ENCODE assay signal across 8 cellular contexts in the genomic region with DNA sequence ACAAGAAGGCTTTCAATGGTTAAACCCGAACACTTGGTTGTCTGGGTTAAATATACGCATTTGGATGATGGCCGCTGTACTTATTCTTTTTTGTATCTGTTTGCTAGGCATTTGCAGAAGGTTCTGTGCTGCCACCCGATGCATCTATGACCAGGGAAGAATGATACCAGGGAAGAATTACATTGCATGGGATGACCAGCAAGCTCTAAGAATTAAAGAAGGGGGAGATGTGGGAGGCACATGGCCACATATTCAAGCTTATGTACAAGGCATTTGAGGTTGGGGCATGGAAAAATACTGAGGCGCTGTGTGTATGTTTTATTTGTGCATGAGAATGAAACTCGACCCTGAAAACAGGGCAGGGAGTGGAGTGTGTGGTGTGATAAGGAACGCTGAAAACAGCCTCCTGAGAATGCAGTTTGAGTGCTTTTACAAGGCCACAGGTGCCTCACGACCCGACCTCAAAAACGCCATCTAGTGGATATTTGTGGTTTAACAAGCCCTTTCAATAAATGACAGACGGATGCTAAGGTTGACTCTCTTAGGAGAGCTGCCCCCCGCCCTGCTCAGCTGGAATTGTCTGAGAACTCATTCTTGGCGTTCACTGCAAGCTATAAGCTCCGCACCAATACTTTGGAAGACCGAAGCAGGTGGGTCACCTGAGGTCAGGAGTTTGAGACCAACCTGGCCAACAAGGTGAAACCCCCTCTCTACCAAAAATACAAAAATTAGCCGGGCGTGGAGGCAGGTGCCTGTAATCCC. TPM values are rescaled to one million over a fixed set of nuclear protein-coding genes. Genes with fewer than 3 reads are reported as not detected.
DNase-seq lines count a peak whose midpoint lies in the region; ATAC-seq and TF ChIP-seq lines count a peak whose summit lies in the region.
"Not testable (repeated sequence)": the region's sequence is repeated elsewhere in the genome, so short reads cannot be mapped to it uniquely, and the experiment has no call there.

No MANE protein-coding gene starts in this region.

- intact Hi-C loops in HCT116 (cut with micrococcal nuclease) (loop anchor here (5.0 kb wide), 2 partner anchors 113 to 223 kb away; no protein-coding TSS in a partner anchor), OCI-LY7 (cut with micrococcal nuclease; ENCODE audit: unreplicated experiment) (loop anchor here (5.0 kb wide), 1 partner anchor 223 kb away; no protein-coding TSS in a partner anchor)
- intact Hi-C loops in transverse colon (cut with DNase I; ENCODE audit: low total_unique reads), result not testable (repeated sequence)

- not testable (repeated sequence) for H3K56ac ChIP-seq in mesendoderm (ENCODE audit: low read length)

- ATAC-seq in HCT116, result peak; percentile 99

- TF ChIP-seq CTCF in HCT116 (IDR thresholded peaks at IDR 0.05 in 2 of 3, conservative IDR thresholded peaks at IDR 0.05 in 1 of 3; ENCODE audit: borderline replicate concordance in 1 of 3, insufficient read depth in 1 of 3, low read depth in 2 of 3, low read length in 2 of 3), result peak; percentile 34 to 63 (median 60); a peak in 4 of 6 replicates
- peak; percentile 75 for TF ChIP-seq CTCF in OCI-LY7 (conservative IDR thresholded peaks at IDR 0.05; ENCODE audit: low read length)
- TF ChIP-seq CTCF in epithelial cell of proximal tubule (conservative IDR thresholded peaks at IDR 0.05; ENCODE audit: low read depth, low read length), result peak; percentile 59
- TF ChIP-seq CTCF in transverse colon (IDR thresholded peaks at IDR 0.05), result peak; percentile 53 to 84 (median 71)

- not testable (repeated sequence) for H2AK5ac ChIP-seq in mesendoderm (ENCODE audit: low read length)

- H4K8ac ChIP-seq in mesendoderm (ENCODE audit: low read depth, low read length), result not testable (repeated sequence)

- H3K9me2 ChIP-seq in HCT116 (ENCODE audit: insufficient read depth); OCI-LY7 (ENCODE audit: insufficient read depth, low read length): not testable (repeated sequence)

- H3K4me2 ChIP-seq in HCT116 (ENCODE audit: low read length), result peak overlapping the region; percentile 26
- 0 out of 2 replicates have a peak overlapping the region, but pooled peaks have one; percentile 25 for H3K4me2 ChIP-seq in OCI-LY7 (ENCODE audit: low read length)
- H3K4me2 ChIP-seq in mesendoderm (ENCODE audit: low read length), result not testable (repeated sequence)

- H3K9me3 ChIP-seq in HCT116 (ENCODE audit: control insufficient read depth in 1 of 2, insufficient read depth in 1 of 2, low read depth in 1 of 2, low read length in 2 of 2); transverse colon: not testable (repeated sequence)
- 0 out of 2 replicates have a peak, but pooled peaks cover 11% of the 10 kb centered on the region for H3K9me3 ChIP-seq in OCI-LY7 (ENCODE audit: low read length)

- not testable (repeated sequence) for H3K23ac ChIP-seq in mesendoderm (ENCODE audit: low read length)

- TF ChIP-seq RAD21 in HCT116 (IDR thresholded peaks at IDR 0.05; ENCODE audit: low read depth), result peak; percentile 71

- not testable (repeated sequence) for H2BK120ac ChIP-seq in mesendoderm (ENCODE audit: low read depth, low read length)

- H4K20me1 ChIP-seq in HCT116 (ENCODE audit: insufficient read depth); OCI-LY7 (ENCODE audit: insufficient read depth, low read length): not testable (repeated sequence)

- not testable (repeated sequence) for TF ChIP-seq POLR2A in HCT116 (IDR thresholded peaks at IDR 0.05; ENCODE audit: borderline replicate concordance, extremely low read depth, insufficient read depth, insufficient read length); transverse colon (IDR thresholded peaks at IDR 0.05)

- not testable (repeated sequence) for BruUV-seq in HCT116 (replicated peaks; lab: Mats Ljungman, UMichigan); OCI-LY7 (replicated peaks; lab: Mats Ljungman, UMichigan)

- H2BK15ac ChIP-seq in mesendoderm (replicated peaks; ENCODE audit: low read depth), result not testable (repeated sequence)

- in situ Hi-C loops in transverse colon (cut with MboI; ENCODE audit: low pct_ligation_motif_present in 1 of 4, low pct_unique_long_range_greater_than_20kb in 1 of 4, low sequenced_read_pairs in 3 of 4), result not testable (repeated sequence)

- H3K79me1 ChIP-seq in mesendoderm (ENCODE audit: low read length), result not testable (repeated sequence)

- not testable (repeated sequence) for H2BK5ac ChIP-seq in mesendoderm (ENCODE audit: low read length)

- not testable (repeated sequence) for H3K27ac ChIP-seq in HCT116 (ENCODE audit: low read depth, low read length); OCI-LY7 (ENCODE audit: low read depth, low read length, poor library complexity, severe bottlenecking); mesendoderm (ENCODE audit: low read depth, low read length)
- peak overlapping the region in 2 of 4 donors; percentile 39 to 42 for H3K27ac ChIP-seq in transverse colon

- H3K4ac ChIP-seq in mesendoderm (ENCODE audit: low read depth, low read length), result not testable (repeated sequence)

- H3K9ac ChIP-seq in HCT116 (ENCODE audit: low read length); mesendoderm (ENCODE audit: low read length): not testable (repeated sequence)

- not testable (repeated sequence) for H4K5ac ChIP-seq in mesendoderm (ENCODE audit: low read length)

- not testable (repeated sequence) for H3K36me3 ChIP-seq in HCT116 (ENCODE audit: control insufficient read depth in 1 of 2, insufficient read depth in 2 of 2, low read length in 2 of 2); OCI-LY7 (ENCODE audit: insufficient read depth, low read length); mesendoderm (ENCODE audit: control insufficient read depth, insufficient read depth, low read length); transverse colon

- DNase-seq in ELR (ENCODE audit: low read depth) (peak; percentile 68), NCI-H1092 (lab: John Stamatoyannopoulos, UW) (peak; percentile 78), OCI-LY7 (ENCODE audit: low spot score) (peak; percentile 69), mesendoderm (peak; percentile 86), transverse colon (peak; percentile 32)
- DNase-seq in HCT116 (ENCODE audit: low read depth, low spot score); epithelial cell of proximal tubule (ENCODE audit: low read depth): not testable (repeated sequence)
- peak; percentile 38 for DNase-seq in activated T-cell treated with anti-CD3 and anti-CD28 coated beads, Interleukin-2, amount 50 U/mL, for 1 hour

- TF ChIP-seq EP300 in transverse colon (IDR thresholded peaks at IDR 0.05; ENCODE audit: low read depth), result not testable (repeated sequence)

- H3K4me1 ChIP-seq in HCT116 (ENCODE audit: control insufficient read depth in 1 of 2, insufficient read depth in 2 of 2, low read length in 2 of 2); OCI-LY7 (ENCODE audit: insufficient read depth, low read length, poor library complexity, severe bottlenecking); mesendoderm (ENCODE audit: control insufficient read depth, low read depth, low read length); transverse colon: not testable (repeated sequence)

- peak overlapping the region; percentile 64 for H2AFZ ChIP-seq in HCT116 (ENCODE audit: low read depth, low read length, poor library complexity, severe bottlenecking)
- H2AFZ ChIP-seq in OCI-LY7 (ENCODE audit: low read length), result not testable (repeated sequence)

- not testable (repeated sequence) for H3K18ac ChIP-seq in mesendoderm (ENCODE audit: low read length)

- H3K79me2 ChIP-seq in HCT116 (ENCODE audit: insufficient read depth, low read length); OCI-LY7 (ENCODE audit: insufficient read depth, low read depth, low read length); mesendoderm (ENCODE audit: control insufficient read depth, insufficient read depth, low read length): not testable (repeated sequence)

- POLR2A ChIA-PET in HCT116 (lab: Charles Lee), result interaction anchor here (1.0 to 2.3 kb wide), 3 partner anchors 11 to 23 kb away, joined by 3 to 11 read pairs (median 6); a partner anchor contains a TSS
- POLR2A ChIA-PET in OCI-LY7 (lab: Charles Lee), result not testable (repeated sequence)

- WGBS in mesendoderm (ENCODE audit: extremely low coverage, insufficient coverage, low lambda C conversion rate), result no CpG with 5 or more reads among the region's 17 CpGs
- 16 to 28% methylated on average over 5 to 17 of the region's 17 CpGs for WGBS in transverse colon (ENCODE audit: low coverage in 1 of 2), 2 donors

- RAD21 ChIA-PET in HCT116 (lab: Charles Lee; ENCODE audit: low non-redundant PET in 1 of 2, low total read pairs in 2 of 2, uncharacterized antibody in 2 of 2, unreplicated experiment in 2 of 2), result interaction anchor here (0.7 to 2.2 kb wide), 5 partner anchors 11 to 115 kb away, joined by 4 to 10 read pairs (median 7); a partner anchor contains a TSS

- H3K4me3 ChIP-seq in HCT116 (replicated peaks in 1 of 2; ENCODE audit: low read depth in 1 of 2, low read length in 2 of 2); OCI-LY7 (ENCODE audit: low read depth, low read length, poor library complexity, severe bottlenecking); epithelial cell of proximal tubule (ENCODE audit: low read depth, low read length); mesendoderm (ENCODE audit: low read length); transverse colon: not testable (repeated sequence)

- CTCF ChIA-PET in HCT116 (lab: Charles Lee), result interaction anchor here (0.9 to 2.7 kb wide), 10 partner anchors 9 to 242 kb away, joined by 3 to 31 read pairs (median 4); a partner anchor contains a TSS
- CTCF ChIA-PET in OCI-LY7 (lab: Charles Lee; ENCODE audit: unreplicated experiment), result not testable (repeated sequence)

- H3K27me3 ChIP-seq in HCT116 (ENCODE audit: insufficient read depth, low read length); mesendoderm (ENCODE audit: insufficient read depth, low read length, poor library complexity); transverse colon: not testable (repeated sequence)

RNA-seq across cellular contexts. Expression of a gene that starts 10.8 kb away (rescaled TPM):
- total RNA-seq in HCT116 (2021; ENCODE audit: unreplicated experiment), result 36.1 TPM
- polyA plus RNA-seq in HCT116 (2012), result 13.7 and 15.6 TPM in 2 replicates
- total RNA-seq in OCI-LY7 (2014; rRNA removed; shearing (Covaris generic)), result 39.8 and 62.0 TPM in 2 replicates
- 64.5 and 70.0 TPM in 2 replicates for total RNA-seq in OCI-LY7 (2022)
- total RNA-seq in epithelial cell of proximal tubule, result 12.9 and 20.8 TPM in 2 replicates
- polyA plus RNA-seq in mesendoderm (2013, experiment 1 of 2), result 28.6 TPM
- polyA plus RNA-seq in mesendoderm (2013, experiment 2 of 2), result 27.8 TPM
- total RNA-seq in transverse colon, result 10 to 100 TPM in 3 of 4 donors, 1 to 10 TPM in 1; 4.0 to 28.4 (median 18.4) TPM

RNA-seq across cellular contexts. Expression of a gene that starts 22.9 kb away (rescaled TPM):
- total RNA-seq in HCT116 (2021; ENCODE audit: unreplicated experiment) (13.7 TPM), OCI-LY7 (2022) (not detected in 2 replicates), epithelial cell of proximal tubule (1.8 and 1.9 TPM in 2 replicates), transverse colon (100 to 1,000 TPM in 1 of 4 donors, 10 to 100 TPM in 3; 31.6 to 115 (median 74.7) TPM)
- 8.6 and 8.9 TPM in 2 replicates for polyA plus RNA-seq in HCT116 (2012)
- total RNA-seq in OCI-LY7 (2014; rRNA removed; shearing (Covaris generic)), result not detected in 2 replicates
- 0.15 TPM for polyA plus RNA-seq in mesendoderm (2013, experiment 1 of 2)
- 0.07 TPM for polyA plus RNA-seq in mesendoderm (2013, experiment 2 of 2)
